8 cellular contexts compared by ENCODE assay signal in the genomic region with DNA sequence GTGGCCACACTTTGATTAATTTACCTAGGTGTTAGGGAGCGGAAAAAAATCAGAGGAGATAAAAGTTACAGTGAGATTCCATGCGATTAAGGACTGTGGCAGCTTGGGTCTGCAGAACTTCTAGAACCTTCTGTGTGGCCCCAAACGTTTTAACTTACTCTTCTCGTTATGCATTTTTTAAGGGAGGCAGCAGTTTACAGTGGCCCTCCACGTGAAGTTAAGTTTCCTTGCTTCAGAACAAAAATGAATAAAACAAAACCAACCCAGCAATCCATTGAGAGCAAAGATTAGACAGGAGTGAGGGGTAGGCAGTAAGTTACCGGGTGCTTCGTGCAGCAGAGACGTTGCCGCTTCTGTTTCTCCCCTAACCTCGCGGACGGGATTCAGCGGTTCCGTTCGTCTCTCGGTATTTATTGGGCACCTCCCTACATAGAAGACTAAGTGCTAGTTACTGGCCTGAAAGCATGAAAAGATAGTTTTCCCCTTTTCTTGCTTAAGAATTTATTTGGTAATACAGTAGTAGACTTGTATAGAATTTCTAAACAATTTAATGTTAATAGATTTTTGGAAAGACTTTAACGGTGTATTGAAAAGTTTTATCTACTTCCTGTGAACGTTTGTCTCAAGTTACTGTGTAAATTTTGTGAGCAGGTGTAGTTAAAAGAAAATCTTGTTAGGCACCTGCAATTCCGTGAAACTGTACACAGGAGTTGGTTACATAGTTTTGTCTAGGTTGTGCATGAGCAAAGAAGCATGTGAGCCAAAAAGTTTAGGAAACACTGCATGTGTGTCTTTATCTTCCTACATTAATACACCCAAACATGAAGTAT. TPM values are rescaled to one million over a fixed set of nuclear protein-coding genes. Genes with fewer than 3 reads are reported as not detected.
A peak's percentile ranks its signal among the peaks of the same experiment; 100 is the strongest.
DNase-seq lines count a peak whose midpoint lies in the region; ATAC-seq and TF ChIP-seq lines count a peak whose summit lies in the region.

No MANE protein-coding gene starts in this region.

- no peak for TF ChIP-seq CTCF in C4-2B (conservative IDR thresholded peaks at IDR 0.05)
- no peak for TF ChIP-seq CTCF in Peyer's patch (IDR thresholded peaks at IDR 0.05)
- TF ChIP-seq CTCF in ascending aorta (IDR thresholded peaks at IDR 0.05): no peak

- DNase-seq in HAP-1 (ENCODE audit: low spot score in 2 of 2) (peak; percentile 54 to 56), Peyer's patch (peak in 2 of 3 donors; percentile 45 to 59), ascending aorta (ENCODE audit: low spot score in 2 of 2) (no peak)

- H3K27ac ChIP-seq in C4-2B: peak overlapping the region; percentile 91
- peak overlapping the region; percentile 81 to 90 (median 88) for H3K27ac ChIP-seq in Peyer's patch
- H3K27ac ChIP-seq in ascending aorta: peak overlapping the region; percentile 91 to 95
- peak overlapping the region in 18 of 21 experiments; percentile 32 to 85 (median 78) for H3K27ac ChIP-seq in skin epidermis

- ATAC-seq in GM18870 (IDR thresholded peaks at IDR 0.05; ENCODE audit: unreplicated experiment) (no peak), HG02623 (IDR thresholded peaks at IDR 0.05; ENCODE audit: unreplicated experiment) (no peak)

- intact Hi-C loops in ascending aorta (cut with DNase I): loop anchor here (5.0 to 10.0 kb wide), 4 partner anchors 86 to 218 kb away; partner anchors contain the start of genes BEND6 and KIAA1586

- H3K9me3 ChIP-seq in HAP-1 (no peaks in the 10 kb centered on the region), Peyer's patch (no peaks in the 10 kb centered on the region), ascending aorta (no peaks in the 10 kb centered on the region), iPS-18c (ENCODE audit: control insufficient read depth, insufficient read depth, low read length) (no peaks in the 10 kb centered on the region)

- H3K27me3 ChIP-seq in HAP-1 (ENCODE audit: low read depth): no peaks in the 10 kb centered on the region
- H3K27me3 ChIP-seq in Peyer's patch: no peaks in the 10 kb centered on the region
- H3K27me3 ChIP-seq in ascending aorta: no peaks in the 10 kb centered on the region

- peaks cover 9% of the 10 kb centered on the region for H3K36me3 ChIP-seq in HAP-1 (replicated peaks)
- no peaks in the 10 kb centered on the region for H3K36me3 ChIP-seq in Peyer's patch
- no peaks in the 10 kb centered on the region for H3K36me3 ChIP-seq in ascending aorta

- H3K4me1 ChIP-seq in HAP-1: peaks cover 7% of the 10 kb centered on the region
- no peaks in the 10 kb centered on the region for H3K4me1 ChIP-seq in Peyer's patch
- peaks cover 2 to 32% of the 10 kb centered on the region in 2 donors for H3K4me1 ChIP-seq in ascending aorta

- in situ Hi-C loops in HAP-1 (cut with MboI; ENCODE audit: low sequenced_read_pairs): no loop called here

- H3K4me3 ChIP-seq in HAP-1: peak overlapping the region; percentile 61
- peak overlapping the region; percentile 56 to 77 (median 73) for H3K4me3 ChIP-seq in Peyer's patch
- H3K4me3 ChIP-seq in ascending aorta: peak overlapping the region; percentile 72 to 79
- H3K4me3 ChIP-seq in iPS-18c (ENCODE audit: insufficient read depth, low read depth, low read length): peak overlapping the region; percentile 73
- H3K4me3 ChIP-seq in skin epidermis: peak overlapping the region; percentile 47 to 77 (median 61)

- TF ChIP-seq POLR2A in Peyer's patch (IDR thresholded peaks at IDR 0.05): no peak

RNA-seq across cellular contexts. Expression of gene BAG2, which starts 1.1 kb away (rescaled TPM):
- 1 to 10 TPM; 1.6 to 3.3 (median 2.1) TPM for total RNA-seq in Peyer's patch
- 7.7 TPM for total RNA-seq in ascending aorta

RNA-seq across cellular contexts. Expression of gene RAB23, which starts 48.8 kb away (rescaled TPM):
- total RNA-seq in Peyer's patch (10 to 100 TPM in 1 of 4 donors, 1 to 10 TPM in 3; 3.0 to 18.2 (median 5.0) TPM), ascending aorta (19.9 TPM)

Comparison
In these comparisons a context has a peak if more than half of its experiments do, and no peak if none do; other contexts are left out.
1. DNase-seq: peak in HAP-1 (2 of 2) and Peyer's patch (2 of 3); none in ascending aorta (0 of 2).
2. Peak in every context shown above with its lines, with median percentiles within 50 percentile points of each other: H3K27ac ChIP-seq and H3K4me3 ChIP-seq.